Comparison of ENCODE assay signal across 16 cellular contexts in the genomic region with DNA sequence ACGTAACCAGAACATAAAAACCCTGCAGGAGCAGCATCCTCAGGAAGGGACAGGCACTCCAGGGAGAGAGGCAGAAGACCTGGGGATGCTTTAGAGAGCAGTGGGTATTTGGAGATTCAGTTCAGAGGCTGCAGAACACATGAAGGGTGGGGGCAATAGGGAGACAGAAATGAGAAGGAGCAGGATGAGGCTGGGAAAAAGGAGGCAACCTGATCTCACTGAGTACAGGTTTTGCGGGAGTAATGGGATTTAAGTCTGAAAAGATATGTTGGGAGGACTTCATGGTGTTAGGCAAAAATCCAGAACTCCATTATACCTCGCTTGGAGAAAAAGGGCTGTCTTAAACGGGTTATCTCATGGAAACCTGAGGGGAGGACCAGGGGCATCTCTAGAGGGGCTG. TPM values are rescaled to one million over a fixed set of nuclear protein-coding genes. Genes with fewer than 3 reads are reported as not detected.
A peak's percentile ranks its signal among the peaks of the same experiment; 100 is the strongest.
DNase-seq lines count a peak whose midpoint lies in the region; ATAC-seq and TF ChIP-seq lines count a peak whose summit lies in the region.
"Had no signal": no experiment of that assay in that cellular context is flagged by ENCODE, and none has a peak within 500 bp of the region (broad histone marks: within the 10 kb centered on the region; RNA-seq: fewer than 3 reads in every experiment).

No MANE protein-coding gene starts in this region.

- 32% methylated on average over 4 of the region's 4 CpGs for WGBS in suprapubic skin

- H3K27me3 Mint-ChIP-seq in CD4-positive, CD25-positive, alpha-beta regulatory T cell, result peaks cover 22% of the 10 kb centered on the region
- peaks cover 6 to 7% of the 10 kb centered on the region in 2 donors for H3K27me3 Mint-ChIP-seq in natural killer cell treated with Interleukin-12 subunit alpha and Interleukin-12 subunit beta and Interleukin-15 and Interleukin-18, amount 100 ng/mL, for 72 hours

- peaks cover 13 to 41% (median 18%) of the 10 kb centered on the region in 4 donors for H3K4me1 Mint-ChIP-seq in CD4-positive, CD25-positive, alpha-beta regulatory T cell
- H3K4me1 Mint-ChIP-seq in natural killer cell treated with Interleukin-12 subunit alpha and Interleukin-12 subunit beta and Interleukin-15 and Interleukin-18, amount 100 ng/mL, for 72 hours (ENCODE audit: low read depth in 2 of 2), result peaks cover 16 to 21% of the 10 kb centered on the region in 2 donors

- no peak for TF ChIP-seq EP300 in suprapubic skin (IDR thresholded peaks at IDR 0.05)

- DNase-seq in CD4-positive, CD25-positive, alpha-beta regulatory T cell, result no peak
- peak; percentile 16 for DNase-seq in H7
- DNase-seq in breast epithelium (ENCODE audit: low spot score in 2 of 2), result no peak
- DNase-seq in natural killer cell treated with Interleukin-12 subunit alpha and Interleukin-12 subunit beta and Interleukin-15 and Interleukin-18, amount 100 ng/mL, for 72 hours (ENCODE audit: low spot score), result no peak
- no peak for DNase-seq in cardiac septum (ENCODE audit: low spot score)
- DNase-seq in posterior vena cava (ENCODE audit: low spot score), result no peak
- no peak for DNase-seq in DMS79 (lab: John Stamatoyannopoulos, UW)
- no peak for DNase-seq in suprapubic skin (ENCODE audit: low spot score in 2 of 2)
- DNase-seq: activated CD4-positive, alpha-beta T cell treated with anti-CD3 and anti-CD28 coated beads, Interleukin-2, amount 50 U/mL, for 4 hours; amniotic stem cell; gastrocnemius medialis; left ventricle myocardium superior; NCI-H1436 treated with DMSO at 0.1 percent for 48 hours; PC-3 had no signal

- H3K27ac ChIP-seq in CD4-positive, CD25-positive, alpha-beta regulatory T cell (ENCODE audit: insufficient read depth, low read length, poor library complexity, severe bottlenecking), result no peak overlapping the region
- H3K27ac ChIP-seq in breast epithelium (peak overlapping the region; percentile 64 to 83), suprapubic skin (no peak overlapping the region)
- H3K27ac ChIP-seq: SJSA1 had no signal

- no peaks in the 10 kb centered on the region for H3K27me3 ChIP-seq in CD4-positive, CD25-positive, alpha-beta regulatory T cell (ENCODE audit: control insufficient read depth, insufficient read depth, low read length)
- H3K27me3 ChIP-seq in H7 (ENCODE audit: control insufficient read depth, insufficient read depth, low read length) (peaks cover 19% of the 10 kb centered on the region), breast epithelium (no peaks in the 10 kb centered on the region), suprapubic skin (no peaks in the 10 kb centered on the region)
- H3K27me3 ChIP-seq: gastrocnemius medialis had no signal

- no peaks in the 10 kb centered on the region for H3K9me3 ChIP-seq in CD4-positive, CD25-positive, alpha-beta regulatory T cell (ENCODE audit: control insufficient read depth in 2 of 2, low read length in 2 of 2)
- no peaks in the 10 kb centered on the region for H3K9me3 ChIP-seq in breast epithelium
- no peaks in the 10 kb centered on the region for H3K9me3 ChIP-seq in suprapubic skin
- H3K9me3 ChIP-seq: gastrocnemius medialis, HAP-1, SJSA1 had no signal

- H3K27ac Mint-ChIP-seq in CD4-positive, CD25-positive, alpha-beta regulatory T cell, result peak overlapping the region in 1 of 3 donors; percentile 73
- H3K27ac Mint-ChIP-seq in natural killer cell treated with Interleukin-12 subunit alpha and Interleukin-12 subunit beta and Interleukin-15 and Interleukin-18, amount 100 ng/mL, for 72 hours, result no peak overlapping the region

- no peaks in the 10 kb centered on the region for H3K36me3 ChIP-seq in CD4-positive, CD25-positive, alpha-beta regulatory T cell (ENCODE audit: control insufficient read depth, insufficient read depth, low read length)
- H3K36me3 ChIP-seq in H7 (replicated peaks; ENCODE audit: control insufficient read depth, insufficient read depth, low read length), result no peaks in the 10 kb centered on the region
- H3K36me3 ChIP-seq in breast epithelium, result no peaks in the 10 kb centered on the region
- H3K36me3 ChIP-seq in suprapubic skin, result no peaks in the 10 kb centered on the region
- H3K36me3 ChIP-seq: gastrocnemius medialis, HAP-1, SJSA1 had no signal

- TF ChIP-seq CTCF in breast epithelium (IDR thresholded peaks at IDR 0.05), result no peak
- no peak for TF ChIP-seq CTCF in suprapubic skin (IDR thresholded peaks at IDR 0.05)

- intact Hi-C loops in breast epithelium (cut with DNase I; ENCODE audit: low total_unique reads), result loop anchor here (10.0 kb wide), 1 partner anchor 192 kb away; no protein-coding TSS in a partner anchor
- intact Hi-C loops in cardiac septum (cut with DNase I), result loop anchor here (5.0 kb wide), 2 partner anchors 124 to 174 kb away; a partner anchor contains a TSS
- intact Hi-C loops in posterior vena cava (cut with DNase I), result loop anchor here in 1 of 2 donors (5.0 kb wide), 1 partner anchor 109 kb away; no protein-coding TSS in a partner anchor

- ATAC-seq in CD4-positive, CD25-positive, alpha-beta regulatory T cell (ENCODE audit: low read depth in 2 of 2), result no peak
- no peak for ATAC-seq in natural killer cell treated with Interleukin-12 subunit alpha and Interleukin-12 subunit beta and Interleukin-15 and Interleukin-18, amount 100 ng/mL, for 72 hours

- peaks cover 35% of the 10 kb centered on the region for H3K4me1 ChIP-seq in CD4-positive, CD25-positive, alpha-beta regulatory T cell (ENCODE audit: control insufficient read depth, insufficient read depth, low read length, poor library complexity, severe bottlenecking)
- H3K4me1 ChIP-seq in breast epithelium, result no peaks in the 10 kb centered on the region
- H3K4me1 ChIP-seq in suprapubic skin, result peaks cover 28% of the 10 kb centered on the region

- no peaks in the 10 kb centered on the region for H3K9me3 Mint-ChIP-seq in CD4-positive, CD25-positive, alpha-beta regulatory T cell
- no peaks in the 10 kb centered on the region for H3K9me3 Mint-ChIP-seq in natural killer cell treated with Interleukin-12 subunit alpha and Interleukin-12 subunit beta and Interleukin-15 and Interleukin-18, amount 100 ng/mL, for 72 hours

- H3K4me3 ChIP-seq in CD4-positive, CD25-positive, alpha-beta regulatory T cell (ENCODE audit: low read depth, low read length), result no peak overlapping the region
- H3K4me3 ChIP-seq in H7 (ENCODE audit: insufficient read depth, low read depth, low read length) (no peak overlapping the region), breast epithelium (no peak overlapping the region), suprapubic skin (no peak overlapping the region)

- TF ChIP-seq POLR2A in breast epithelium (IDR thresholded peaks at IDR 0.05), result no peak
- no peak for TF ChIP-seq POLR2A in suprapubic skin (IDR thresholded peaks at IDR 0.05)

- peak overlapping the region; percentile 23 to 98 (median 92) for H3K4me3 Mint-ChIP-seq in CD4-positive, CD25-positive, alpha-beta regulatory T cell
- H3K4me3 Mint-ChIP-seq in natural killer cell treated with Interleukin-12 subunit alpha and Interleukin-12 subunit beta and Interleukin-15 and Interleukin-18, amount 100 ng/mL, for 72 hours, result peak overlapping the region; percentile 45

- H3K36me3 Mint-ChIP-seq in CD4-positive, CD25-positive, alpha-beta regulatory T cell, result no peaks in the 10 kb centered on the region
- H3K36me3 Mint-ChIP-seq in natural killer cell treated with Interleukin-12 subunit alpha and Interleukin-12 subunit beta and Interleukin-15 and Interleukin-18, amount 100 ng/mL, for 72 hours, result no peaks in the 10 kb centered on the region

RNA-seq across cellular contexts. Expression of a gene that starts 41.3 kb away (rescaled TPM):
- total RNA-seq in CD4-positive, CD25-positive, alpha-beta regulatory T cell, result 4.3 TPM
- polyA plus RNA-seq in CD4-positive, CD25-positive, alpha-beta regulatory T cell, result under 1 TPM in 2 of 4 donors, not detected in 2; 0.69 to 0.99 TPM
- total RNA-seq in H7 (2014; rRNA removed; shearing (Covaris generic)), result 2.9 and 6.7 TPM in 2 replicates
- 10 to 100 TPM; 13.4 to 44.8 (median 26.2) TPM for total RNA-seq in breast epithelium
- total RNA-seq in natural killer cell treated with Interleukin-12 subunit alpha and Interleukin-12 subunit beta and Interleukin-15 and Interleukin-18, amount 100 ng/mL, for 72 hours, result 1 to 10 TPM; 1.2 to 7.4 TPM
- total RNA-seq in cardiac septum, result 28.7 TPM
- 10 to 100 TPM; 38.5 to 40.4 TPM for total RNA-seq in posterior vena cava
- total RNA-seq in suprapubic skin, result 10 to 100 TPM; 12.5 to 23.3 (median 18.4) TPM

Comparison
In these comparisons a context has a peak if more than half of its experiments do, and no peak if none do; other contexts are left out.
1. H3K27ac ChIP-seq: peak in breast epithelium (2 of 2); none in CD4-positive, CD25-positive, alpha-beta regulatory T cell (single experiment) and suprapubic skin (single experiment).